ENCODE assay signal across 19 cellular contexts in the genomic region with DNA sequence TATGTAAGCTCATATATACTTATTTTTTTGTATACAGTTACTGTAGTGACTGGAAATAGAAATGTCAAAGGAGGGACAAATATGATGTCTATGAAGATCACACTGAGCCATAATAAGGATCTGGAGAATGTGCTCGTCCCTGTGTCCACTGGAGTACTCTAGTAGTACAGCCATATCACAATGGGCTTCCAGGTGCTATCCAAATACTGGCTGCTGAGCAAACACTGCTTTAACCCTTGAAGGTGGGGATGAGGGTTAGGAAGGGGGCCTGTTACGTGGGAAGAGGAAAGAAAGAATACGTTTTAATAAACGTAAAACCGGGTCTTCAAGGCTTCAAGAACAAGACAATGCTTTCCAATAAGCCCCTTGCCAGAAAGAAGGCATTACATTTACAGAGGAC. TPM values are rescaled to one million over a fixed set of nuclear protein-coding genes. Genes with fewer than 3 reads are reported as not detected.
DNase-seq lines count a peak whose midpoint lies in the region; ATAC-seq and TF ChIP-seq lines count a peak whose summit lies in the region.
"Had no signal": no experiment of that assay in that cellular context is flagged by ENCODE, and none has a peak within 500 bp of the region (broad histone marks: within the 10 kb centered on the region; RNA-seq: fewer than 3 reads in every experiment).

No MANE protein-coding gene starts in this region.

- POLR2A ChIA-PET in WTC11 (lab: Charles Lee), result no interaction called here

- peak; percentile 56 for ATAC-seq in WTC11
- ATAC-seq in stimulated activated naive B cell treated with anti-CD40 and anti-IgM and Interleukin-4, amounts not matched to agents 10 μg/mL and 1 μg/mL and 100 μg/mL, for 72 hours (replicated peaks), result no peak
- ATAC-seq in HG03025 (IDR thresholded peaks at IDR 0.05; ENCODE audit: low FRiP score, unreplicated experiment), result no peak
- ATAC-seq: SK-N-SH treated with all-trans-retinoic acid at 6 μM for 48 hours had no signal

- H3K27ac Mint-ChIP-seq in WTC11, result peak overlapping the region; percentile 26; the same call in 1 of the 2 replicates
- no peak overlapping the region for H3K27ac Mint-ChIP-seq in stimulated activated naive B cell treated with anti-CD40 and anti-IgM and Interleukin-4, amounts not matched to agents 10 μg/mL and 1 μg/mL and 100 μg/mL, for 72 hours
- H3K27ac Mint-ChIP-seq: CD4-positive, alpha-beta T cell had no signal

- H3K9me3 Mint-ChIP-seq in WTC11, result no peaks in the 10 kb centered on the region
- H3K9me3 Mint-ChIP-seq in stimulated activated naive B cell treated with anti-CD40 and anti-IgM and Interleukin-4, amounts not matched to agents 10 μg/mL and 1 μg/mL and 100 μg/mL, for 72 hours, result no peaks in the 10 kb centered on the region
- H3K9me3 Mint-ChIP-seq: CD4-positive, alpha-beta T cell had no signal

- no peaks in the 10 kb centered on the region for H3K36me3 Mint-ChIP-seq in WTC11
- H3K36me3 Mint-ChIP-seq in stimulated activated naive B cell treated with anti-CD40 and anti-IgM and Interleukin-4, amounts not matched to agents 10 μg/mL and 1 μg/mL and 100 μg/mL, for 72 hours, result no peaks in the 10 kb centered on the region

- no peaks in the 10 kb centered on the region for H3K27me3 Mint-ChIP-seq in WTC11 (ENCODE audit: low read depth)
- H3K27me3 Mint-ChIP-seq in stimulated activated naive B cell treated with anti-CD40 and anti-IgM and Interleukin-4, amounts not matched to agents 10 μg/mL and 1 μg/mL and 100 μg/mL, for 72 hours, result peaks cover 9 to 13% of the 10 kb centered on the region in 2 donors

- H3K4me3 Mint-ChIP-seq in WTC11, result no peak overlapping the region
- no peak overlapping the region for H3K4me3 Mint-ChIP-seq in stimulated activated naive B cell treated with anti-CD40 and anti-IgM and Interleukin-4, amounts not matched to agents 10 μg/mL and 1 μg/mL and 100 μg/mL, for 72 hours
- H3K4me3 Mint-ChIP-seq: CD4-positive, alpha-beta T cell had no signal

- CTCF ChIA-PET in WTC11 (lab: Charles Lee), result interaction anchor here (1.0 to 1.5 kb wide), 2 partner anchors 129 to 147 kb away, joined by 3 to 4 read pairs; no protein-coding TSS in a partner anchor

- DNase-seq in DMS153 (lab: John Stamatoyannopoulos, UW) (peak; percentile 34), DMS153 treated with DMSO at 0.1 percent for 48 hours (lab: John Stamatoyannopoulos, UW; ENCODE audit: unreplicated experiment) (peak; percentile 17), NCI-H2029 treated with DMSO at 0.1 percent for 48 hours (lab: John Stamatoyannopoulos, UW) (peak; percentile 45), WTC11 (ENCODE audit: low spot score) (no peak), T-helper 1 cell (no peak)
- no peak for DNase-seq in stimulated activated naive B cell treated with anti-CD40 and anti-IgM and Interleukin-4, amounts not matched to agents 10 μg/mL and 1 μg/mL and 100 μg/mL, for 72 hours
- DNase-seq: Caco-2; CD4-positive, alpha-beta T cell; DMS 273 treated with DMSO at 0.1 percent for 48 hours; GDM1; KBM-7; MM.1S; NCI-H1048; NCI-H1694 treated with DMSO at 0.1 percent for 48 hours; NCI-H2227 treated with DMSO at 0.1 percent for 48 hours; NCI-H526; NK-92 treated with Interleukin-12 subunit alpha and Interleukin-12 subunit beta, amount 100 ng/mL, for 24 hours had no signal

- peaks cover 48% of the 10 kb centered on the region for H3K4me1 Mint-ChIP-seq in WTC11
- no peaks in the 10 kb centered on the region for H3K4me1 Mint-ChIP-seq in stimulated activated naive B cell treated with anti-CD40 and anti-IgM and Interleukin-4, amounts not matched to agents 10 μg/mL and 1 μg/mL and 100 μg/mL, for 72 hours

- TF ChIP-seq CTCF in WTC11 (IDR thresholded peaks at IDR 0.05), result no peak

TF ChIP-seq in WTC11, 78 proteins besides CTCF, POLR2A, EP300 and RAD21 (continues in another document):
- TF ChIP-seq MXD4 (CRISPR knock-in tag; IDR thresholded peaks at IDR 0.05; ENCODE audit: borderline replicate concordance) (no peak), IRF1 (CRISPR knock-in tag; IDR thresholded peaks at IDR 0.05) (no peak), OVOL2 (CRISPR knock-in tag; IDR thresholded peaks at IDR 0.05; ENCODE audit: borderline replicate concordance) (no peak), ZNF512 (CRISPR knock-in tag; IDR thresholded peaks at IDR 0.05; ENCODE audit: borderline replicate concordance) (no peak), RORB (CRISPR knock-in tag; IDR thresholded peaks at IDR 0.05) (no peak), ZNF138 (CRISPR knock-in tag; conservative IDR thresholded peaks at IDR 0.05) (no peak), ZNF396 (CRISPR knock-in tag; IDR thresholded peaks at IDR 0.05; ENCODE audit: borderline replicate concordance) (no peak), EMX1 (CRISPR knock-in tag; IDR thresholded peaks at IDR 0.05) (no peak), NR2C2 (CRISPR knock-in tag; IDR thresholded peaks at IDR 0.05) (no peak), HMGA2 (CRISPR knock-in tag; IDR thresholded peaks at IDR 0.05) (no peak), ZNF281 (CRISPR knock-in tag; IDR thresholded peaks at IDR 0.05) (no peak), TP53 (CRISPR knock-in tag; IDR thresholded peaks at IDR 0.05) (no peak)
- TF ChIP-seq, protein P1, sequence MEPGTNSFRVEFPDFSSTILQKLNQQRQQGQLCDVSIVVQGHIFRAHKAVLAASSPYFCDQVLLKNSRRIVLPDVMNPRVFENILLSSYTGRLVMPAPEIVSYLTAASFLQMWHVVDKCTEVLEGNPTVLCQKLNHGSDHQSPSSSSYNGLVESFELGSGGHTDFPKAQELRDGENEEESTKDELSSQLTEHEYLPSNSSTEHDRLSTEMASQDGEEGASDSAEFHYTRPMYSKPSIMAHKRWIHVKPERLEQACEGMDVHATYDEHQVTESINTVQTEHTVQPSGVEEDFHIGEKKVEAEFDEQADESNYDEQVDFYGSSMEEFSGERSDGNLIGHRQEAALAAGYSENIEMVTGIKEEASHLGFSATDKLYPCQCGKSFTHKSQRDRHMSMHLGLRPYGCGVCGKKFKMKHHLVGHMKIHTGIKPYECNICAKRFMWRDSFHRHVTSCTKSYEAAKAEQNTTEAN (CRISPR knock-in tag; IDR thresholded peaks at IDR 0.05), result no peak
- TF ChIP-seq, protein P2, sequence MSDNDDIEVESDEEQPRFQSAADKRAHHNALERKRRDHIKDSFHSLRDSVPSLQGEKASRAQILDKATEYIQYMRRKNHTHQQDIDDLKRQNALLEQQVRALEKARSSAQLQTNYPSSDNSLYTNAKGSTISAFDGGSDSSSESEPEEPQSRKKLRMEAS (CRISPR knock-in tag; IDR thresholded peaks at IDR 0.05), result no peak

RNA-seq across cellular contexts. Expression of gene TMEM150C, which starts 29.8 kb away (rescaled TPM):
- total RNA-seq in WTC11 (2021), result 2.3 to 2.7 TPM (median 2.6 TPM) in 3 replicates
- total RNA-seq: CD4-positive, alpha-beta T cell had no signal

Comparison
In these comparisons a context has a peak if more than half of its experiments do, and no peak if none do; other contexts are left out.
1. DNase-seq: peak in DMS153 (single experiment), DMS153 treated with DMSO at 0.1 percent for 48 hours (single experiment) and NCI-H2029 treated with DMSO at 0.1 percent for 48 hours (single experiment); none in WTC11 (single experiment), stimulated activated naive B cell treated with anti-CD40 and anti-IgM and Interleukin-4, amounts not matched to agents 10 μg/mL and 1 μg/mL and 100 μg/mL, for 72 hours (single experiment) and T-helper 1 cell (0 of 5).